Comparison of ENCODE assay signal across 12 cellular contexts in the genomic region with DNA sequence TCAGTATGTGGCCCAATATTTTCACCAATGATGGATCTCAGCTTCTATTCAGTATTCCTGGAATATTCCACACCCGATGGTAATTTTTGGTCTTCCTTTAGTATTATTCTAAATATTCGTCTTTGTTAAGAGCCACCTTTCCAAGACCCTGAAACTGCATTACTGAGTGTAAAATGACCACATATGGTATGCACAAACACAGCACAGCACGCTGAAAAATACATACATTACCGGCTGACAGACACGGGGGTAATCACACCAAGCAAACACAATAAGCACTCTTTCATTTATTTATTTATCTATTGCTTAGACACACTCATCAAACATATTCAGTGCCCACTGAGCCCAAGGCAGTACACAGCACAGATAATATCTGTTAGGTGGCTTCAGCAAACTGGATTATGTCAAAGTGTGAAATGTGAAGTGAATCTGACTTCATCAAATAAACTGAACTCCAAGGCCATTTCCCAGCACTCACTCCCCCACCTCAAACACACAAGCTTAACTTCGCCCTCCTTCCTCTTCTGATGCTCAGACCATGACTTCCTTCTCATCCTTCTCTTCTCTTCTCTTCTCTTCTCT. TPM values are rescaled to one million over a fixed set of nuclear protein-coding genes. Genes with fewer than 3 reads are reported as not detected.
DNase-seq lines count a peak whose midpoint lies in the region; ATAC-seq, FAIRE-seq and TF ChIP-seq lines count a peak whose summit lies in the region.
"Had no signal": no experiment of that assay in that cellular context is flagged by ENCODE, and none has a peak within 500 bp of the region (broad histone marks: within the 10 kb centered on the region; RNA-seq: fewer than 3 reads in every experiment).

No MANE protein-coding gene starts in this region.

- H3K4me2 ChIP-seq in A549 = peak overlapping the region; percentile 100; the same call in 1 of the 3 replicates

- CTCF ChIA-PET in A549 (lab: Yijun Ruan, JAX) = interaction anchor here (1.0 to 3.2 kb wide), 9 partner anchors 11 to 953 kb away, joined by 3 to 18 read pairs (median 3); no protein-coding TSS in a partner anchor

- H3K9ac ChIP-seq in HUES64 (ENCODE audit: low read depth, low read length) (no peak overlapping the region), SK-N-MC (ENCODE audit: insufficient read length) (peak overlapping the region; percentile 79), iPS-20b (ENCODE audit: low read depth, low read length) (peak overlapping the region; percentile 26; the same call in 1 of the 2 replicates)
- H3K9ac ChIP-seq: GM23248 had no signal

- intact Hi-C loops in CD14-positive monocyte (cut with micrococcal nuclease) = no loop called here

- H3K4me3 ChIP-seq in A549 = no peak overlapping the region; the same call in 2 of the 3 replicates
- peak overlapping the region; percentile 86 for H3K4me3 ChIP-seq in HUES64 (ENCODE audit: low read length)
- H3K4me3 ChIP-seq in SK-N-MC = peak overlapping the region; percentile 91
- peak overlapping the region; percentile 81 for H3K4me3 ChIP-seq in iPS-20b (ENCODE audit: low read length)

- H3K4me1 ChIP-seq in A549 = peaks cover 22% of the 10 kb centered on the region
- peaks cover 18% of the 10 kb centered on the region for H3K4me1 ChIP-seq in HUES64 (ENCODE audit: insufficient read depth, low read length)
- peaks cover 10% of the 10 kb centered on the region for H3K4me1 ChIP-seq in iPS-20b (ENCODE audit: insufficient read depth, low read length)
- H3K4me1 ChIP-seq in foreskin keratinocyte = no peaks in the 10 kb centered on the region

- peaks cover 50 to 64% (median 52%) of the 10 kb centered on the region in 3 donors for H3K27me3 Mint-ChIP-seq in CD14-positive monocyte (ENCODE audit: low read depth in 3 of 3)

- WGBS in A549 (ENCODE audit: missing lambda C conversion rate) = 64% methylated on average over 6 of the region's 6 CpGs
- WGBS in HUES64 = 75% methylated on average over 6 of the region's 6 CpGs

- peaks cover 3 to 9% of the 10 kb centered on the region in 2 donors for H3K36me3 Mint-ChIP-seq in CD14-positive monocyte
- H3K36me3 Mint-ChIP-seq: activated naive CD8-positive, alpha-beta T cell treated with anti-CD3 and anti-CD28 coated beads, Interleukin-2, amount 10 ng/mL, durations not matched to agents 7 days and 5 days had no signal

- TF ChIP-seq EP300 in A549 (IDR thresholded peaks at IDR 0.05) = no peak

- no peaks in the 10 kb centered on the region for H3K9me3 ChIP-seq in A549
- H3K9me3 ChIP-seq in HUES64 (ENCODE audit: insufficient read depth, low read depth, low read length) = no peaks in the 10 kb centered on the region
- H3K9me3 ChIP-seq in SK-N-MC (ENCODE audit: low read depth, low read length) = no peaks in the 10 kb centered on the region
- H3K9me3 ChIP-seq in iPS-20b (ENCODE audit: insufficient read depth, low read depth, low read length) = no peaks in the 10 kb centered on the region
- H3K9me3 ChIP-seq: esophagus squamous epithelium had no signal

- no peak for TF ChIP-seq CTCF in A549 (IDR thresholded peaks at IDR 0.05)
- no peak for TF ChIP-seq CTCF in foreskin keratinocyte (conservative IDR thresholded peaks at IDR 0.05)
- TF ChIP-seq CTCF in CD14-positive monocyte (IDR thresholded peaks at IDR 0.05) = no peak

- H3K36me3 ChIP-seq in HUES64 (ENCODE audit: insufficient read depth, low read length) (no peaks in the 10 kb centered on the region), SK-N-MC (ENCODE audit: insufficient read depth, low read length) (no peaks in the 10 kb centered on the region), iPS-20b (ENCODE audit: insufficient read depth, low read depth, low read length) (no peaks in the 10 kb centered on the region)
- H3K36me3 ChIP-seq: esophagus squamous epithelium had no signal

- POLR2A ChIA-PET in A549 (lab: Yijun Ruan, JAX) = no interaction called here

- no peak for DNase-seq in A549 (ENCODE audit: low read depth in 1 of 2, low spot score in 1 of 2)
- DNase-seq in SK-N-MC (ENCODE audit: low read depth, low spot score) = no peak
- DNase-seq in foreskin keratinocyte = no peak
- no peak for DNase-seq in CD14-positive monocyte (ENCODE audit: low spot score)
- DNase-seq in NCI-H2227 treated with DMSO at 0.1 percent for 48 hours (lab: John Stamatoyannopoulos, UW) = no peak
- DNase-seq: activated naive CD8-positive, alpha-beta T cell treated with anti-CD3 and anti-CD28 coated beads, Interleukin-2, amount 10 ng/mL, durations not matched to agents 7 days and 5 days; esophagus squamous epithelium; GM23248; SHP77 treated with DMSO at 0.1 percent for 48 hours had no signal

- peaks cover 14% of the 10 kb centered on the region for H3K4me1 Mint-ChIP-seq in CD14-positive monocyte

- TF ChIP-seq POLR2A in A549 (IDR thresholded peaks at IDR 0.05; ENCODE audit: low read length) = no peak

- FAIRE-seq in A549 (lab: Jason Lieb, UNC) = no peak

- no peak overlapping the region for H3K27ac Mint-ChIP-seq in CD14-positive monocyte
- H3K27ac Mint-ChIP-seq: activated naive CD8-positive, alpha-beta T cell treated with anti-CD3 and anti-CD28 coated beads, Interleukin-2, amount 10 ng/mL, durations not matched to agents 7 days and 5 days had no signal

- TF ChIP-seq RAD21 in A549 (conservative IDR thresholded peaks at IDR 0.05 in 1 of 2, IDR thresholded peaks at IDR 0.05 in 1 of 2) = no peak

- H3K9me3 Mint-ChIP-seq in CD14-positive monocyte = peaks cover 0 to 14% (median 6%) of the 10 kb centered on the region in 7 donors
- H3K9me3 Mint-ChIP-seq: activated naive CD8-positive, alpha-beta T cell treated with anti-CD3 and anti-CD28 coated beads, Interleukin-2, amount 10 ng/mL, durations not matched to agents 7 days and 5 days had no signal

- H3K27me3 ChIP-seq in HUES64 (ENCODE audit: insufficient read depth, low read length) (peaks cover 56% of the 10 kb centered on the region), iPS-20b (ENCODE audit: insufficient read depth, low read length) (peaks cover 46% of the 10 kb centered on the region), foreskin keratinocyte (peaks cover 71% of the 10 kb centered on the region)

- peak overlapping the region in 1 of 2 donors; percentile 79 for H3K4me3 Mint-ChIP-seq in CD14-positive monocyte
- H3K4me3 Mint-ChIP-seq: activated naive CD8-positive, alpha-beta T cell treated with anti-CD3 and anti-CD28 coated beads, Interleukin-2, amount 10 ng/mL, durations not matched to agents 7 days and 5 days had no signal

- H3K27ac ChIP-seq in A549 (no peak overlapping the region), HUES64 (ENCODE audit: low read depth, low read length) (no peak overlapping the region), SK-N-MC (no peak overlapping the region), iPS-20b (ENCODE audit: low read length) (no peak overlapping the region), foreskin keratinocyte (no peak overlapping the region)
- H3K27ac ChIP-seq: esophagus squamous epithelium, GM23248 had no signal

- no peak for ATAC-seq in A549
- ATAC-seq in foreskin keratinocyte = no peak
- no peak for ATAC-seq in GM19397 (IDR thresholded peaks at IDR 0.05; ENCODE audit: unreplicated experiment)

TF ChIP-seq in A549, 52 proteins besides CTCF, POLR2A, EP300 and RAD21:
- TF ChIP-seq, protein P1, sequence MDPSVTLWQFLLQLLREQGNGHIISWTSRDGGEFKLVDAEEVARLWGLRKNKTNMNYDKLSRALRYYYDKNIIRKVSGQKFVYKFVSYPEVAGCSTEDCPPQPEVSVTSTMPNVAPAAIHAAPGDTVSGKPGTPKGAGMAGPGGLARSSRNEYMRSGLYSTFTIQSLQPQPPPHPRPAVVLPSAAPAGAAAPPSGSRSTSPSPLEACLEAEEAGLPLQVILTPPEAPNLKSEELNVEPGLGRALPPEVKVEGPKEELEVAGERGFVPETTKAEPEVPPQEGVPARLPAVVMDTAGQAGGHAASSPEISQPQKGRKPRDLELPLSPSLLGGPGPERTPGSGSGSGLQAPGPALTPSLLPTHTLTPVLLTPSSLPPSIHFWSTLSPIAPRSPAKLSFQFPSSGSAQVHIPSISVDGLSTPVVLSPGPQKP (IDR thresholded peaks at IDR 0.05; ENCODE audit: low read depth, low read length) = no peak
- no peak for TF ChIP-seq RNF2 (IDR thresholded peaks at IDR 0.05; ENCODE audit: borderline replicate concordance, low read depth)
- TF ChIP-seq MAZ (IDR thresholded peaks at IDR 0.05; ENCODE audit: borderline replicate concordance, low read depth, low read length) = no peak
- no peak for TF ChIP-seq TFCP2L1 (CRISPR knock-in tag; IDR thresholded peaks at IDR 0.05)
- no peak for TF ChIP-seq ZSCAN20 (CRISPR knock-in tag; IDR thresholded peaks at IDR 0.05)

RNA-seq across cellular contexts. Expression of a gene that starts 2.3 kb away (rescaled TPM):
- polyA plus RNA-seq in A549 (2011; rRNA removed) (0.14 and 0.22 TPM in 2 replicates), A549 (2017; fragmentation: RNase III; extraction: RNeasy Plus Mini Kit Qiagen cat#74134 plus additional on column Dnase treatment) (not detected in 3 replicates), foreskin keratinocyte (not detected in 2 replicates), CD14-positive monocyte (not detected)
- not detected in 2 replicates for polyA plus RNA-seq in A549 (2012; cell fraction: cytosol; rRNA removed)
- not detected in 2 replicates for polyA plus RNA-seq in A549 (2012; cell fraction: nucleus; rRNA removed)
- polyA minus RNA-seq in A549 (2011; rRNA and poly(A)+ RNA removed) = 0.29 TPM in 1 of 2 replicates, not detected in the other
- polyA plus RNA-seq in HUES64 (2013, experiment 1 of 2) = 0.55 TPM
- polyA plus RNA-seq in HUES64 (2013, experiment 2 of 2) = 1.3 TPM
- not detected in 2 replicates for total RNA-seq in foreskin keratinocyte
- total RNA-seq: activated naive CD8-positive, alpha-beta T cell treated with anti-CD3 and anti-CD28 coated beads, Interleukin-2, amount 10 ng/mL, durations not matched to agents 7 days and 5 days; esophagus squamous epithelium; GM23248 had no signal
- polyA plus RNA-seq: GM23248 had no signal
